Comparison of ENCODE assay signal across 8 cellular contexts in genomic region chr5:180808461-180809000, GRCh38. TPM values are rescaled to one million over a fixed set of nuclear protein-coding genes. Genes with fewer than 3 reads are reported as not detected.
DNase-seq lines count a peak whose midpoint lies in the region; ATAC-seq, FAIRE-seq and TF ChIP-seq lines count a peak whose summit lies in the region.

No MANE protein-coding gene starts in this region.

- H3K9me3 ChIP-seq in left ventricle myocardium inferior (replicated peaks) (no peaks in the 10 kb centered on the region), K562 (replicated peaks; ENCODE audit: control insufficient read depth, insufficient read depth, low read depth, low read length) (no peaks in the 10 kb centered on the region), mucosa of rectum (ENCODE audit: control insufficient read depth in 2 of 2, low read length in 2 of 2) (no peaks in the 10 kb centered on the region), uterus (no peaks in the 10 kb centered on the region)

- peaks cover 74% of the 10 kb centered on the region for H3K79me2 ChIP-seq in K562 (ENCODE audit: control insufficient read depth, insufficient read depth, low read length)

- no peak overlapping the region for H2AFZ ChIP-seq in K562 (ENCODE audit: low read depth, low read length)

- in situ Hi-C loops in K562 (cut with MboI) = no loop called here

- no peaks in the 10 kb centered on the region for H3K9me1 ChIP-seq in K562 (ENCODE audit: control insufficient read depth, insufficient read depth, low read length)

- H3K36me3 ChIP-seq in left ventricle myocardium inferior (peaks cover 12% of the 10 kb centered on the region), K562 (ENCODE audit: control insufficient read depth, insufficient read depth, low read length) (peaks cover 31% of the 10 kb centered on the region; the same call in 2 of the 3 replicates), mucosa of rectum (ENCODE audit: control insufficient read depth in 2 of 2, insufficient read depth in 2 of 2, low read length in 2 of 2) (no peaks in the 10 kb centered on the region), uterus (no peaks in the 10 kb centered on the region)

- H3K27me3 ChIP-seq in left ventricle myocardium inferior (ENCODE audit: low read depth) (no peaks in the 10 kb centered on the region), K562 (ENCODE audit: control insufficient read depth in 2 of 2, insufficient read depth in 2 of 2, low read length in 2 of 2) (no peaks in the 10 kb centered on the region), mucosa of rectum (ENCODE audit: control insufficient read depth in 2 of 2, insufficient read depth in 2 of 2, low read length in 2 of 2) (no peaks in the 10 kb centered on the region), uterus (no peaks in the 10 kb centered on the region)

- H3K4me3 ChIP-seq in left ventricle myocardium inferior (peak overlapping the region; percentile 77), K562 (peak overlapping the region; percentile 68), mucosa of rectum (ENCODE audit: low read length in 2 of 2) (peak overlapping the region; percentile 83 to 96), uterus (peak overlapping the region in 1 of 2 donors; percentile 80)

- no peaks in the 10 kb centered on the region for H4K20me1 ChIP-seq in K562 (replicated peaks; ENCODE audit: control insufficient read depth, insufficient read depth, low read length)

- peak overlapping the region; percentile 100 for H3K27ac ChIP-seq in left ventricle myocardium inferior (replicated peaks)
- H3K27ac ChIP-seq in K562 (ENCODE audit: extremely low read depth, low read depth, low read length) = peak overlapping the region; percentile 99
- H3K27ac ChIP-seq in mucosa of rectum (ENCODE audit: low read depth in 2 of 2, low read length in 2 of 2) = peak overlapping the region; percentile 54 to 100
- peak overlapping the region; percentile 43 to 95 for H3K27ac ChIP-seq in uterus

- no peak for TF ChIP-seq CTCF in left ventricle myocardium inferior (IDR thresholded peaks at IDR 0.05; ENCODE audit: borderline replicate concordance)
- TF ChIP-seq CTCF in K562 (IDR thresholded peaks at IDR 0.05 in 2 of 3, conservative IDR thresholded peaks at IDR 0.05 in 1 of 3; ENCODE audit: insufficient read depth in 2 of 3, low read depth in 1 of 3, low read length in 3 of 3) = no peak
- TF ChIP-seq CTCF in uterus (IDR thresholded peaks at IDR 0.05) = no peak

- FAIRE-seq in K562 (lab: Jason Lieb, UNC) = peak; percentile 54

- TF ChIP-seq POLR2A in K562 (conservative IDR thresholded peaks at IDR 0.05) (no peak), uterus (IDR thresholded peaks at IDR 0.05) (no peak)

- intact Hi-C loops in left ventricle myocardium inferior (cut with micrococcal nuclease) (no loop called here), cardiac septum (cut with DNase I) (no loop called here), K562 (cut with micrococcal nuclease) (loop anchor here (10.0 kb wide), 1 partner anchor 216 kb away; no protein-coding TSS in a partner anchor), uterus (cut with DNase I; ENCODE audit: low total_unique reads) (no loop called here)

- peak overlapping the region; percentile 93 for H3K4me2 ChIP-seq in K562 (ENCODE audit: insufficient read depth, low read length)

- no peak for DNase-seq in left ventricle myocardium inferior
- no peak for DNase-seq in cardiac septum (ENCODE audit: low spot score)
- peak in 3 of 4 experiments; percentile 34 to 55 (median 48) for DNase-seq in K562 (ENCODE audit: extremely low read depth in 1 of 4, low spot score in 3 of 4)
- DNase-seq in uterus = no peak
- no peak for DNase-seq in 8988T

- H3K9ac ChIP-seq in K562 (ENCODE audit: insufficient read depth in 1 of 2, low read depth in 2 of 2, low read length in 2 of 2) = peak overlapping the region; percentile 79 to 88
- H3K9ac ChIP-seq in mucosa of rectum (ENCODE audit: low read depth in 1 of 2, low read length in 2 of 2) = peak overlapping the region; percentile 64 to 89

- POLR2A ChIA-PET in K562 (lab: Yijun Ruan, JAX) = interaction anchor here (1.2 kb wide), 1 partner anchor 15 kb away, joined by 3 read pairs; no protein-coding TSS in a partner anchor

- ATAC-seq in K562 (no peak), GM18861 (IDR thresholded peaks at IDR 0.05; ENCODE audit: unreplicated experiment) (no peak)
- ATAC-seq in activated CD4-positive, CD25-positive, alpha-beta regulatory T cell treated with anti-CD3 and anti-CD28 coated beads, Interleukin-2, amount 50 U/mL, for 24 hours = no peak

- TF ChIP-seq RAD21 in K562 (CRISPR knock-in tag; conservative IDR thresholded peaks at IDR 0.05 in 1 of 2, IDR thresholded peaks at IDR 0.05 in 1 of 2) = no peak

- CTCF ChIA-PET in K562 (lab: Yijun Ruan, JAX; ENCODE audit: low intra/inter-chr PET ratio) = no interaction called here

- TF ChIP-seq EP300 in K562 (IDR thresholded peaks at IDR 0.05; ENCODE audit: low read length) = no peak

- no TSS peak for BruUV-seq in K562 (replicated peaks; lab: Mats Ljungman, UMichigan)

- peaks cover 87% of the 10 kb centered on the region for H3K4me1 ChIP-seq in left ventricle myocardium inferior
- H3K4me1 ChIP-seq in K562 (replicated peaks in 1 of 2; ENCODE audit: control insufficient read depth in 2 of 2, insufficient read depth in 2 of 2, low read length in 2 of 2) = peaks cover 55 to 64% of the 10 kb centered on the region in 2 experiments
- H3K4me1 ChIP-seq in mucosa of rectum (ENCODE audit: control insufficient read depth in 2 of 2, insufficient read depth in 2 of 2, low read length in 2 of 2) = peaks cover 52 to 60% of the 10 kb centered on the region in 2 donors
- peaks cover 0 to 33% of the 10 kb centered on the region in 2 donors for H3K4me1 ChIP-seq in uterus

- 42% methylated on average over 5 of the region's 5 CpGs for WGBS in K562 (ENCODE audit: insufficient coverage, low coverage, missing lambda C conversion rate)

TF ChIP-seq in K562, 482 proteins besides CTCF, POLR2A, EP300 and RAD21 (continues in another document):
- TF ChIP-seq EP400 (IDR thresholded peaks at IDR 0.05) (0 out of 2 replicates have a peak, but pooled peaks have one; percentile 12), ZBTB7A (IDR thresholded peaks at IDR 0.05; ENCODE audit: borderline replicate concordance, control insufficient read depth, low read depth, low read length) (peak; percentile 74; the same call in 1 of the 2 replicates), SIN3A (IDR thresholded peaks at IDR 0.05; ENCODE audit: borderline replicate concordance in 2 of 2, control insufficient read depth in 1 of 2, low read depth in 2 of 2, low read length in 2 of 2) (peak in 1 of 2 experiments; percentile 47; a peak in 1 of 4 replicates), TAF7 (tag; IDR thresholded peaks at IDR 0.05) (no peak)

RNA-seq across cellular contexts. Expression of gene MGAT1, which starts 5.9 kb away (rescaled TPM):
- 60.4 TPM for total RNA-seq in left ventricle myocardium inferior
- total RNA-seq in cardiac septum = 66.0 TPM
- total RNA-seq in K562 (2011; cell fraction: chromatin; rRNA removed; ENCODE audit: low replicate concordance) = 73.7 and 86.6 TPM in 2 replicates
- 95.9 and 106 TPM in 2 replicates for total RNA-seq in K562 (2011; cell fraction: nucleolus; rRNA removed)
- total RNA-seq in K562 (2011; cell fraction: nucleoplasm; rRNA removed) = 91.3 and 109 TPM in 2 replicates
- 56.1 and 59.2 TPM in 2 replicates for total RNA-seq in K562 (2014; rRNA removed)
- total RNA-seq in K562 (2014; rRNA removed; fragmentation: Illumina TruSeq; extraction: Trizol) = 34.4 and 37.9 TPM in 2 replicates
- 49.0 and 50.9 TPM in 2 replicates for total RNA-seq in K562 (2015; rRNA removed; fragmentation: Illumina TruSeq; extraction: Trizol)
- 71.7 and 82.7 TPM in 2 replicates for total RNA-seq in K562 (2021)
- polyA plus RNA-seq in K562 (2011; rRNA removed) = 42.9 and 52.4 TPM in 2 replicates
- 63.9 and 119 TPM in 2 replicates for polyA plus RNA-seq in K562 (2011; cell fraction: cytosol; rRNA removed)
- polyA plus RNA-seq in K562 (2011; cell fraction: nucleus; rRNA removed) = 59.1 and 67.4 TPM in 2 replicates
- polyA plus RNA-seq in K562 (2012) = 75.0 and 92.9 TPM in 2 replicates
- 44.5 and 50.6 TPM in 2 replicates for polyA plus RNA-seq in K562 (2014; fragmentation: Illumina TruSeq; extraction: Trizol)
- 1 to 10 TPM; 3.9 to 5.1 TPM for polyA plus RNA-seq in K562 (2014; fragmentation: Nextera tagmentation; extraction: Ambion mirVana)
- 64.2 and 72.6 TPM in 2 replicates for polyA plus RNA-seq in K562 (2014; rRNA removed)
- 36.0 and 42.1 TPM in 2 replicates for polyA minus RNA-seq in K562 (2011; rRNA and poly(A)+ RNA removed)
- polyA minus RNA-seq in K562 (2011; cell fraction: cytosol; rRNA and poly(A)+ RNA removed) = 40.6 and 47.7 TPM in 2 replicates
- 18.3 and 30.5 TPM in 2 replicates for polyA minus RNA-seq in K562 (2011; cell fraction: nucleus; rRNA and poly(A)+ RNA removed)
- total RNA-seq in uterus = 100 to 1,000 TPM in 2 of 4 donors, 10 to 100 TPM in 2; 67.6 to 136 (median 99.5) TPM

RNA-seq across cellular contexts. Expression of gene ZFP62, which starts 52.5 kb away (rescaled TPM):
- 15.9 TPM for total RNA-seq in left ventricle myocardium inferior
- total RNA-seq in cardiac septum = 19.4 TPM
- 20.6 and 74.4 TPM in 2 replicates for total RNA-seq in K562 (2011; cell fraction: chromatin; rRNA removed; ENCODE audit: low replicate concordance)
- 10.7 and 15.1 TPM in 2 replicates for total RNA-seq in K562 (2011; cell fraction: nucleolus; rRNA removed)
- total RNA-seq in K562 (2011; cell fraction: nucleoplasm; rRNA removed) = 20.2 and 22.8 TPM in 2 replicates
- total RNA-seq in K562 (2014; rRNA removed) = 18.9 and 22.2 TPM in 2 replicates
- 32.8 and 33.9 TPM in 2 replicates for total RNA-seq in K562 (2014; rRNA removed; fragmentation: Illumina TruSeq; extraction: Trizol)
- 25.8 and 28.8 TPM in 2 replicates for total RNA-seq in K562 (2015; rRNA removed; fragmentation: Illumina TruSeq; extraction: Trizol)
- 22.9 and 24.0 TPM in 2 replicates for total RNA-seq in K562 (2021)
- 37.5 and 38.6 TPM in 2 replicates for polyA plus RNA-seq in K562 (2011; rRNA removed)
- polyA plus RNA-seq in K562 (2011; cell fraction: cytosol; rRNA removed) = 4.0 and 9.8 TPM in 2 replicates
- 41.6 and 58.9 TPM in 2 replicates for polyA plus RNA-seq in K562 (2011; cell fraction: nucleus; rRNA removed)
- 22.2 and 23.9 TPM in 2 replicates for polyA plus RNA-seq in K562 (2012)
- 21.6 and 25.0 TPM in 2 replicates for polyA plus RNA-seq in K562 (2014; fragmentation: Illumina TruSeq; extraction: Trizol)
- 10 to 100 TPM; 12.2 to 18.1 TPM for polyA plus RNA-seq in K562 (2014; fragmentation: Nextera tagmentation; extraction: Ambion mirVana)
- polyA plus RNA-seq in K562 (2014; rRNA removed) = 19.2 and 32.9 TPM in 2 replicates
- 45.8 and 63.5 TPM in 2 replicates for polyA minus RNA-seq in K562 (2011; rRNA and poly(A)+ RNA removed)
- polyA minus RNA-seq in K562 (2011; cell fraction: cytosol; rRNA and poly(A)+ RNA removed) = 13.9 and 14.1 TPM in 2 replicates
- polyA minus RNA-seq in K562 (2011; cell fraction: nucleus; rRNA and poly(A)+ RNA removed) = 17.5 and 36.4 TPM in 2 replicates
- 10 to 100 TPM in 3 of 4 donors, 1 to 10 TPM in 1; 8.5 to 43.6 (median 34.6) TPM for total RNA-seq in uterus

Comparison
In these comparisons a context has a peak if more than half of its experiments do, and no peak if none do; other contexts are left out.
1. DNase-seq: peak in K562 (3 of 4); none in left ventricle myocardium inferior (single experiment), cardiac septum (single experiment), uterus (0 of 2) and 8988T (single experiment).
2. Peak in every context shown above with its lines, with median percentiles within 50 percentile points of each other: H3K27ac ChIP-seq.